ENCODE assay signal across 38 cellular contexts in genomic region chr12:121475279-121475678, GRCh38.
"Had no signal": no experiment of that assay in that cellular context is flagged by ENCODE, and none has a peak within 500 bp of the region (broad histone marks: within the 10 kb centered on the region; RNA-seq: fewer than 3 reads in every experiment).

No MANE protein-coding gene starts in this region.

- H3K9me3 Mint-ChIP-seq: activated CD4-positive, alpha-beta memory T cell treated with anti-CD3 and anti-CD28 coated beads, Interleukin-2, amount 10 ng/mL, durations not matched to agents 7 days and 5 days; activated CD4-positive, alpha-beta T cell treated with anti-CD3 and anti-CD28 coated beads, Interleukin-2, amount 10 ng/mL, durations not matched to agents 7 days and 5 days; activated naive CD4-positive, alpha-beta T cell treated with anti-CD3 and anti-CD28 coated beads, Interleukin-2, amount 10 ng/mL, durations not matched to agents 7 days and 5 days; activated naive CD4-positive, alpha-beta T cell treated with anti-CD3 and anti-CD28 coated beads, Interleukin-2, amount 50 U/mL, for 24 hours; activated naive CD8-positive, alpha-beta T cell treated with anti-CD3 and anti-CD28 coated beads, Interleukin-2, amount 10 ng/mL, durations not matched to agents 7 days and 5 days; activated naive CD8-positive, alpha-beta T cell treated with anti-CD3 and anti-CD28 coated beads, Interleukin-2, amount 50 U/mL, for 24 hours; activated T-cell treated with anti-CD3 and anti-CD28 coated beads, Interleukin-2, amount 50 U/mL, for 24 hours; activated T-helper 2 cell treated with anti-CD3 and anti-CD28 coated beads, Interferon-gamma antibody, Interleukin-2, Interleukin-4, amounts not matched to agents 10 μg/mL and 5 μg/mL and 100 μg/mL, durations not matched to agents 14 hours and 24 hours and 36 hours; T-helper 1 cell treated with Interleukin-12 subunit alpha and Interleukin-12 subunit beta and Interleukin-4 antibody, amounts not matched to agents 30 μg/mL and 1 μg/mL, for 36 hours; T-helper 2 cell treated with Interferon-gamma antibody and Interleukin-4, amounts not matched to agents 5 μg/mL and 100 μg/mL, for 36 hours; WTC11 had no signal

- H3K27ac Mint-ChIP-seq: activated CD4-positive, alpha-beta memory T cell treated with anti-CD3 and anti-CD28 coated beads, Interleukin-2, amount 10 ng/mL, durations not matched to agents 7 days and 5 days; activated CD4-positive, alpha-beta T cell treated with anti-CD3 and anti-CD28 coated beads for 36 hours; activated CD4-positive, alpha-beta T cell treated with anti-CD3 and anti-CD28 coated beads, Interleukin-2, amount 10 ng/mL, durations not matched to agents 7 days and 5 days; activated CD8-positive, alpha-beta memory T cell treated with anti-CD3 and anti-CD28 coated beads, Interleukin-2, amount 10 ng/mL, durations not matched to agents 7 days and 5 days; activated CD8-positive, alpha-beta T cell treated with anti-CD3 and anti-CD28 coated beads, Interleukin-2, amount 10 ng/mL, durations not matched to agents 7 days and 5 days; activated naive CD4-positive, alpha-beta T cell treated with anti-CD3 and anti-CD28 coated beads, Interleukin-2, amount 10 ng/mL, durations not matched to agents 7 days and 5 days; activated naive CD4-positive, alpha-beta T cell treated with anti-CD3 and anti-CD28 coated beads, Interleukin-2, amount 50 U/mL, for 24 hours; activated naive CD8-positive, alpha-beta T cell; activated naive CD8-positive, alpha-beta T cell treated with anti-CD3 and anti-CD28 coated beads, Interleukin-2, amount 10 ng/mL, durations not matched to agents 7 days and 5 days; activated naive CD8-positive, alpha-beta T cell treated with anti-CD3 and anti-CD28 coated beads, Interleukin-2, amount 50 U/mL, for 24 hours; activated T-cell treated with anti-CD3 and anti-CD28 coated beads, Interleukin-2, amount 50 U/mL, for 24 hours; activated T-helper 2 cell treated with anti-CD3 and anti-CD28 coated beads, Interferon-gamma antibody, Interleukin-2, Interleukin-4, amounts not matched to agents 10 μg/mL and 5 μg/mL and 100 μg/mL, durations not matched to agents 14 hours and 24 hours and 36 hours; T-helper 1 cell treated with Interleukin-12 subunit alpha and Interleukin-12 subunit beta and Interleukin-4 antibody, amounts not matched to agents 30 μg/mL and 1 μg/mL, for 36 hours; T-helper 2 cell treated with Interferon-gamma antibody and Interleukin-4, amounts not matched to agents 5 μg/mL and 100 μg/mL, for 36 hours; WTC11 had no signal

- H3K4me3 Mint-ChIP-seq: activated CD4-positive, alpha-beta memory T cell treated with anti-CD3 and anti-CD28 coated beads, Interleukin-2, amount 10 ng/mL, durations not matched to agents 7 days and 5 days; activated CD4-positive, alpha-beta T cell treated with anti-CD3 and anti-CD28 coated beads for 36 hours; activated CD4-positive, alpha-beta T cell treated with anti-CD3 and anti-CD28 coated beads, Interleukin-2, amount 10 ng/mL, durations not matched to agents 7 days and 5 days; activated CD8-positive, alpha-beta memory T cell treated with anti-CD3 and anti-CD28 coated beads, Interleukin-2, amount 10 ng/mL, durations not matched to agents 7 days and 5 days; activated CD8-positive, alpha-beta T cell treated with anti-CD3 and anti-CD28 coated beads, Interleukin-2, amount 10 ng/mL, durations not matched to agents 7 days and 5 days; activated naive CD4-positive, alpha-beta T cell treated with anti-CD3 and anti-CD28 coated beads, Interleukin-2, amount 10 ng/mL, durations not matched to agents 7 days and 5 days; activated naive CD4-positive, alpha-beta T cell treated with anti-CD3 and anti-CD28 coated beads, Interleukin-2, amount 50 U/mL, for 24 hours; activated naive CD8-positive, alpha-beta T cell; activated naive CD8-positive, alpha-beta T cell treated with anti-CD3 and anti-CD28 coated beads, Interleukin-2, amount 10 ng/mL, durations not matched to agents 7 days and 5 days; activated naive CD8-positive, alpha-beta T cell treated with anti-CD3 and anti-CD28 coated beads, Interleukin-2, amount 50 U/mL, for 24 hours; activated T-cell treated with anti-CD3 and anti-CD28 coated beads, Interleukin-2, amount 50 U/mL, for 24 hours; T-helper 1 cell treated with Interleukin-12 subunit alpha and Interleukin-12 subunit beta and Interleukin-4 antibody, amounts not matched to agents 30 μg/mL and 1 μg/mL, for 36 hours; T-helper 2 cell treated with Interferon-gamma antibody and Interleukin-4, amounts not matched to agents 5 μg/mL and 100 μg/mL, for 36 hours; WTC11 had no signal

- H3K27me3 Mint-ChIP-seq: activated CD4-positive, alpha-beta memory T cell treated with anti-CD3 and anti-CD28 coated beads, Interleukin-2, amount 10 ng/mL, durations not matched to agents 7 days and 5 days; activated CD4-positive, alpha-beta T cell treated with anti-CD3 and anti-CD28 coated beads for 36 hours; activated CD4-positive, alpha-beta T cell treated with anti-CD3 and anti-CD28 coated beads, Interleukin-2, amount 10 ng/mL, durations not matched to agents 7 days and 5 days; activated CD8-positive, alpha-beta memory T cell treated with anti-CD3 and anti-CD28 coated beads, Interleukin-2, amount 10 ng/mL, durations not matched to agents 7 days and 5 days; activated naive CD4-positive, alpha-beta T cell treated with anti-CD3 and anti-CD28 coated beads, Interleukin-2, amount 10 ng/mL, durations not matched to agents 7 days and 5 days; activated naive CD4-positive, alpha-beta T cell treated with anti-CD3 and anti-CD28 coated beads, Interleukin-2, amount 50 U/mL, for 24 hours; activated naive CD8-positive, alpha-beta T cell; activated naive CD8-positive, alpha-beta T cell treated with anti-CD3 and anti-CD28 coated beads, Interleukin-2, amount 10 ng/mL, durations not matched to agents 7 days and 5 days; activated naive CD8-positive, alpha-beta T cell treated with anti-CD3 and anti-CD28 coated beads, Interleukin-2, amount 50 U/mL, for 24 hours; activated T-cell treated with anti-CD3 and anti-CD28 coated beads, Interleukin-2, amount 50 U/mL, for 24 hours had no signal

- H3K36me3 Mint-ChIP-seq: activated CD8-positive, alpha-beta memory T cell treated with anti-CD3 and anti-CD28 coated beads, Interleukin-2, amount 10 ng/mL, durations not matched to agents 7 days and 5 days; activated naive CD4-positive, alpha-beta T cell treated with anti-CD3 and anti-CD28 coated beads, Interleukin-2, amount 10 ng/mL, durations not matched to agents 7 days and 5 days; activated naive CD4-positive, alpha-beta T cell treated with anti-CD3 and anti-CD28 coated beads, Interleukin-2, amount 50 U/mL, for 24 hours had no signal

- FAIRE-seq: TTC549 had no signal

- H3K36me3 ChIP-seq: ascending aorta, brain microvascular endothelial cell, breast epithelium, WERI-Rb-1 had no signal

- H3K4me3 ChIP-seq: ascending aorta, body of pancreas, breast epithelium had no signal

- DNase-seq: activated CD4-positive, alpha-beta memory T cell treated with anti-CD3 and anti-CD28 coated beads, Interleukin-2, amount 10 ng/mL, durations not matched to agents 7 days and 5 days; activated CD4-positive, alpha-beta T cell treated with anti-CD3 and anti-CD28 coated beads for 1 hour; activated CD4-positive, alpha-beta T cell treated with anti-CD3 and anti-CD28 coated beads for 36 hours; activated CD4-positive, alpha-beta T cell treated with anti-CD3 and anti-CD28 coated beads for 48 hours; activated CD4-positive, alpha-beta T cell treated with anti-CD3 and anti-CD28 coated beads, Interleukin-2, amount 10 ng/mL, durations not matched to agents 7 days and 5 days; activated CD4-positive, alpha-beta T cell treated with anti-CD3 and anti-CD28 coated beads, Interleukin-2, amount 50 U/mL, for 48 hours; activated CD4-positive, CD25-positive, alpha-beta regulatory T cell; activated CD8-positive, alpha-beta memory T cell treated with anti-CD3 and anti-CD28 coated beads for 24 hours; activated CD8-positive, alpha-beta memory T cell treated with anti-CD3 and anti-CD28 coated beads, Interleukin-2, amount 10 ng/mL, durations not matched to agents 7 days and 5 days; activated CD8-positive, alpha-beta memory T cell treated with anti-CD3 and anti-CD28 coated beads, Interleukin-2, amount 50 U/mL, for 48 hours; activated CD8-positive, alpha-beta T cell treated with anti-CD3 and anti-CD28 coated beads, Interleukin-2, amount 10 ng/mL, durations not matched to agents 7 days and 5 days; activated effector memory CD4-positive, alpha-beta T cell treated with Interleukin-2 at 50 U/mL for 16 hours; activated gamma-delta T cell; activated naive CD4-positive, alpha-beta T cell treated with anti-CD3 and anti-CD28 coated beads, Interleukin-2, amount 10 ng/mL, durations not matched to agents 7 days and 5 days; activated naive CD4-positive, alpha-beta T cell treated with Interleukin-2 at 50 U/mL for 16 hours; activated naive CD8-positive, alpha-beta T cell treated with anti-CD3 and anti-CD28 coated beads, Interleukin-2, amount 10 ng/mL, durations not matched to agents 7 days and 5 days; activated naive CD8-positive, alpha-beta T cell treated with anti-CD3 and anti-CD28 coated beads, Interleukin-2, amount 50 U/mL, for 24 hours; activated T-cell treated with anti-CD3 and anti-CD28 coated beads, Interleukin-2, amount 50 U/mL, for 24 hours; activated T-cell treated with anti-CD3 and anti-CD28 coated beads, Interleukin-2, amount 50 U/mL, for 48 hours; amygdala; anterior cingulate cortex; body of pancreas; brain microvascular endothelial cell; central memory CD4-positive, alpha-beta T cell; T-helper 1 cell; T-helper 2 cell; T-helper 9 cell; WERI-Rb-1 had no signal

- H3K4me1 Mint-ChIP-seq: activated CD4-positive, alpha-beta memory T cell treated with anti-CD3 and anti-CD28 coated beads, Interleukin-2, amount 10 ng/mL, durations not matched to agents 7 days and 5 days; activated CD8-positive, alpha-beta memory T cell treated with anti-CD3 and anti-CD28 coated beads, Interleukin-2, amount 10 ng/mL, durations not matched to agents 7 days and 5 days; activated naive CD4-positive, alpha-beta T cell treated with anti-CD3 and anti-CD28 coated beads, Interleukin-2, amount 50 U/mL, for 24 hours had no signal

- ATAC-seq: activated CD4-positive, alpha-beta T cell treated with anti-CD3 and anti-CD28 coated beads for 36 hours; activated CD4-positive, CD25-positive, alpha-beta regulatory T cell treated with anti-CD3 and anti-CD28 coated beads, Interleukin-2, amount 50 U/mL, for 24 hours; activated CD8-positive, alpha-beta memory T cell treated with anti-CD3 and anti-CD28 coated beads, Interleukin-2, amount 10 ng/mL, durations not matched to agents 7 days and 5 days; activated CD8-positive, alpha-beta T cell treated with anti-CD3 and anti-CD28 coated beads, Interleukin-2, amount 10 ng/mL, durations not matched to agents 7 days and 5 days; activated naive CD8-positive, alpha-beta T cell treated with anti-CD3 and anti-CD28 coated beads, Interleukin-2, amount 50 U/mL, for 24 hours; body of pancreas; WTC11 had no signal

- H3K9me3 ChIP-seq: ascending aorta, body of pancreas, breast epithelium had no signal

- H3K27me3 ChIP-seq: ascending aorta, body of pancreas, brain microvascular endothelial cell, breast epithelium had no signal

- H3K4me1 ChIP-seq: ascending aorta, breast epithelium had no signal

- H3K27ac ChIP-seq: ascending aorta, body of pancreas, brain microvascular endothelial cell, breast epithelium, WERI-Rb-1 had no signal
